ENCODE assay signal across 15 cellular contexts in genomic region chr15:28954466-28955159, GRCh38.
DNase-seq lines count a peak whose midpoint lies in the region; ATAC-seq, FAIRE-seq and TF ChIP-seq lines count a peak whose summit lies in the region.
"Had no signal": no experiment of that assay in that cellular context is flagged by ENCODE, and none has a peak within 500 bp of the region (broad histone marks: within the 10 kb centered on the region; RNA-seq: fewer than 3 reads in every experiment).

No MANE protein-coding gene starts in this region.

- H3K27ac Mint-ChIP-seq in activated naive CD4-positive, alpha-beta T cell treated with anti-CD3 and anti-CD28 coated beads, Interleukin-2, amount 10 ng/mL, durations not matched to agents 7 days and 5 days = peak overlapping the region; percentile 17
- H3K27ac Mint-ChIP-seq in activated CD8-positive, alpha-beta T cell treated with anti-CD3 and anti-CD28 coated beads, Interleukin-2, amount 10 ng/mL, durations not matched to agents 7 days and 5 days = peak overlapping the region; percentile 81
- no peak overlapping the region for H3K27ac Mint-ChIP-seq in type B pancreatic cell
- H3K27ac Mint-ChIP-seq: activated CD4-positive, alpha-beta T cell treated with anti-CD3 and anti-CD28 coated beads for 36 hours; activated T-helper 1 cell treated with anti-CD3 and anti-CD28 coated beads, Interleukin-12 subunit alpha, Interleukin-12 subunit beta, Interleukin-2, Interleukin-4 antibody, amounts not matched to agents 30 ng/mL and 10 ng/mL and 1 ng/mL, durations not matched to agents 14 hours and 24 hours and 36 hours; stimulated activated naive B cell treated with anti-CD40 and anti-IgM and Interleukin-4, amounts not matched to agents 10 μg/mL and 1 μg/mL and 100 μg/mL, for 72 hours had no signal

- POLR2A ChIA-PET in activated CD8-positive, alpha-beta T cell treated with anti-CD3 and anti-CD28 coated beads, Interleukin-2, amount 10 ng/mL, durations not matched to agents 7 days and 5 days (lab: Charles Lee) = interaction anchor here (0.9 kb wide), 1 partner anchor 20 kb away, joined by 3 read pairs; no protein-coding TSS in a partner anchor

- DNase-seq in activated naive CD4-positive, alpha-beta T cell treated with anti-CD3 and anti-CD28 coated beads, Interleukin-2, amount 10 ng/mL, durations not matched to agents 7 days and 5 days = no peak
- DNase-seq in activated naive CD4-positive, alpha-beta T cell treated with Interleukin-2 at 50 U/mL for 16 hours = no peak
- no peak for DNase-seq in activated CD8-positive, alpha-beta T cell treated with anti-CD3 and anti-CD28 coated beads, Interleukin-2, amount 10 ng/mL, durations not matched to agents 7 days and 5 days
- peak; percentile 22 for DNase-seq in left lobe of liver (ENCODE audit: low spot score)
- DNase-seq in type B pancreatic cell (ENCODE audit: extremely low spot score, unreplicated experiment) = no peak
- no peak for DNase-seq in iPS-NIHi11 (ENCODE audit: low spot score)
- DNase-seq in frontal cortex (ENCODE audit: low spot score in 2 of 2) = no peak
- no peak for DNase-seq in DMS153 treated with DMSO at 0.1 percent for 48 hours (lab: John Stamatoyannopoulos, UW; ENCODE audit: unreplicated experiment)
- DNase-seq: ACHN; activated CD4-positive, alpha-beta T cell treated with anti-CD3 and anti-CD28 coated beads for 36 hours; NCI-H1436; NCI-H446; stimulated activated naive B cell treated with anti-CD40 and anti-IgM and Interleukin-4, amounts not matched to agents 10 μg/mL and 1 μg/mL and 100 μg/mL, for 72 hours had no signal

- FAIRE-seq in frontal cortex (lab: Jason Lieb, UNC) = no peak

- no peaks in the 10 kb centered on the region for H3K9me3 Mint-ChIP-seq in activated naive CD4-positive, alpha-beta T cell treated with anti-CD3 and anti-CD28 coated beads, Interleukin-2, amount 10 ng/mL, durations not matched to agents 7 days and 5 days
- no peaks in the 10 kb centered on the region for H3K9me3 Mint-ChIP-seq in activated CD8-positive, alpha-beta T cell treated with anti-CD3 and anti-CD28 coated beads, Interleukin-2, amount 10 ng/mL, durations not matched to agents 7 days and 5 days (ENCODE audit: insufficient read depth)
- no peaks in the 10 kb centered on the region for H3K9me3 Mint-ChIP-seq in type B pancreatic cell
- H3K9me3 Mint-ChIP-seq: activated T-helper 1 cell treated with anti-CD3 and anti-CD28 coated beads, Interleukin-12 subunit alpha, Interleukin-12 subunit beta, Interleukin-2, Interleukin-4 antibody, amounts not matched to agents 30 ng/mL and 10 ng/mL and 1 ng/mL, durations not matched to agents 14 hours and 24 hours and 36 hours; stimulated activated naive B cell treated with anti-CD40 and anti-IgM and Interleukin-4, amounts not matched to agents 10 μg/mL and 1 μg/mL and 100 μg/mL, for 72 hours had no signal

- ATAC-seq in activated CD8-positive, alpha-beta T cell treated with anti-CD3 and anti-CD28 coated beads, Interleukin-2, amount 10 ng/mL, durations not matched to agents 7 days and 5 days = no peak
- ATAC-seq in left lobe of liver = no peak
- ATAC-seq: Panc1 had no signal

- H3K4me1 Mint-ChIP-seq in activated naive CD4-positive, alpha-beta T cell treated with anti-CD3 and anti-CD28 coated beads, Interleukin-2, amount 10 ng/mL, durations not matched to agents 7 days and 5 days = peaks cover 24% of the 10 kb centered on the region
- peaks cover 53% of the 10 kb centered on the region for H3K4me1 Mint-ChIP-seq in activated CD8-positive, alpha-beta T cell treated with anti-CD3 and anti-CD28 coated beads, Interleukin-2, amount 10 ng/mL, durations not matched to agents 7 days and 5 days (ENCODE audit: low read depth)
- H3K4me1 Mint-ChIP-seq in type B pancreatic cell (ENCODE audit: unreplicated experiment) = peaks cover 9% of the 10 kb centered on the region
- H3K4me1 Mint-ChIP-seq: stimulated activated naive B cell treated with anti-CD40 and anti-IgM and Interleukin-4, amounts not matched to agents 10 μg/mL and 1 μg/mL and 100 μg/mL, for 72 hours had no signal

- H3K4me3 Mint-ChIP-seq in activated naive CD4-positive, alpha-beta T cell treated with anti-CD3 and anti-CD28 coated beads, Interleukin-2, amount 10 ng/mL, durations not matched to agents 7 days and 5 days = no peak overlapping the region
- H3K4me3 Mint-ChIP-seq in activated CD8-positive, alpha-beta T cell treated with anti-CD3 and anti-CD28 coated beads, Interleukin-2, amount 10 ng/mL, durations not matched to agents 7 days and 5 days = peak overlapping the region; percentile 48
- peak overlapping the region; percentile 49 for H3K4me3 Mint-ChIP-seq in type B pancreatic cell
- H3K4me3 Mint-ChIP-seq: activated CD4-positive, alpha-beta T cell treated with anti-CD3 and anti-CD28 coated beads for 36 hours; activated T-helper 1 cell treated with anti-CD3 and anti-CD28 coated beads, Interleukin-12 subunit alpha, Interleukin-12 subunit beta, Interleukin-2, Interleukin-4 antibody, amounts not matched to agents 30 ng/mL and 10 ng/mL and 1 ng/mL, durations not matched to agents 14 hours and 24 hours and 36 hours; stimulated activated naive B cell treated with anti-CD40 and anti-IgM and Interleukin-4, amounts not matched to agents 10 μg/mL and 1 μg/mL and 100 μg/mL, for 72 hours had no signal

- TF ChIP-seq CTCF in type B pancreatic cell (conservative IDR thresholded peaks at IDR 0.05) = no peak

- peaks cover 8% of the 10 kb centered on the region for H3K27me3 Mint-ChIP-seq in activated naive CD4-positive, alpha-beta T cell treated with anti-CD3 and anti-CD28 coated beads, Interleukin-2, amount 10 ng/mL, durations not matched to agents 7 days and 5 days
- no peaks in the 10 kb centered on the region for H3K27me3 Mint-ChIP-seq in activated CD8-positive, alpha-beta T cell treated with anti-CD3 and anti-CD28 coated beads, Interleukin-2, amount 10 ng/mL, durations not matched to agents 7 days and 5 days (ENCODE audit: low read depth)
- no peaks in the 10 kb centered on the region for H3K27me3 Mint-ChIP-seq in type B pancreatic cell
- H3K27me3 Mint-ChIP-seq: activated CD4-positive, alpha-beta T cell treated with anti-CD3 and anti-CD28 coated beads for 36 hours had no signal

- CTCF ChIA-PET in activated naive CD4-positive, alpha-beta T cell treated with anti-CD3 and anti-CD28 coated beads, Interleukin-2, amount 10 ng/mL, durations not matched to agents 7 days and 5 days (lab: Charles Lee) = interaction anchor here (0.8 to 1.6 kb wide), 2 partner anchors 17 to 20 kb away, joined by 3 to 4 read pairs; no protein-coding TSS in a partner anchor
- CTCF ChIA-PET in activated CD8-positive, alpha-beta T cell treated with anti-CD3 and anti-CD28 coated beads, Interleukin-2, amount 10 ng/mL, durations not matched to agents 7 days and 5 days (lab: Charles Lee) = interaction anchor here (0.8 to 3.2 kb wide), 10 partner anchors 11 to 135 kb away, joined by 3 to 25 read pairs (median 4); no protein-coding TSS in a partner anchor

- H3K36me3 Mint-ChIP-seq in activated naive CD4-positive, alpha-beta T cell treated with anti-CD3 and anti-CD28 coated beads, Interleukin-2, amount 10 ng/mL, durations not matched to agents 7 days and 5 days = peaks cover 2% of the 10 kb centered on the region
- H3K36me3 Mint-ChIP-seq in activated CD8-positive, alpha-beta T cell treated with anti-CD3 and anti-CD28 coated beads, Interleukin-2, amount 10 ng/mL, durations not matched to agents 7 days and 5 days (ENCODE audit: low read depth) = peaks cover 14% of the 10 kb centered on the region
- H3K36me3 Mint-ChIP-seq in type B pancreatic cell = no peaks in the 10 kb centered on the region
- H3K36me3 Mint-ChIP-seq: stimulated activated naive B cell treated with anti-CD40 and anti-IgM and Interleukin-4, amounts not matched to agents 10 μg/mL and 1 μg/mL and 100 μg/mL, for 72 hours had no signal
